ENCODE assay signal across 9 cellular contexts in the genomic region with DNA sequence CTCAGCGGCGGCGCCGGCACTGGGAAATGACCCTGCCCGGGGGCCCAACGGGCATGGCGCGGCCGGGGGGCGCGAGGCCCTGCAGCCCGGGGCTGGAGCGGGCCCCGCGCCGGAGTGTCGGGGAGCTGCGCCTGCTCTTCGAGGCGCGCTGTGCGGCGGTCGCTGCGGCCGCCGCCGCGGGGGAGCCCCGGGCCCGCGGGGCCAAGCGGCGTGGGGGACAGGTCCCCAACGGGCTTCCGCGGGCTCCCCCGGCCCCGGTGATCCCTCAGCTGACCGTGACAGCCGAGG. TPM values are rescaled to one million over a fixed set of nuclear protein-coding genes. Genes with fewer than 3 reads are reported as not detected.
DNase-seq lines count a peak whose midpoint lies in the region; ATAC-seq and TF ChIP-seq lines count a peak whose summit lies in the region.
"Had no signal": no experiment of that assay in that cellular context is flagged by ENCODE, and none has a peak within 500 bp of the region (broad histone marks: within the 10 kb centered on the region; RNA-seq: fewer than 3 reads in every experiment).

No MANE protein-coding gene starts in this region.

- TF ChIP-seq EP300 in ovary (IDR thresholded peaks at IDR 0.05), result no peak

- ATAC-seq in HG03175 (IDR thresholded peaks at IDR 0.05; ENCODE audit: unreplicated experiment) (peak; percentile 16), GM18505 (IDR thresholded peaks at IDR 0.05; ENCODE audit: unreplicated experiment) (no peak)

- H3K9me3 ChIP-seq in colonic mucosa (no peaks in the 10 kb centered on the region), ovary (no peaks in the 10 kb centered on the region)

- H3K4me1 ChIP-seq in colonic mucosa (peaks cover 5% of the 10 kb centered on the region), ovary (ENCODE audit: insufficient read depth) (peaks cover 11% of the 10 kb centered on the region)

- intact Hi-C loops in colonic mucosa (cut with DNase I) (no loop called here), ovary (cut with DNase I) (no loop called here)

- peak overlapping the region; percentile 60 for H3K4me3 ChIP-seq in GM12865 (ENCODE audit: low read depth, low read length)
- H3K4me3 ChIP-seq in colonic mucosa, result peak overlapping the region; percentile 64
- peak overlapping the region; percentile 51 for H3K4me3 ChIP-seq in ovary

- H3K27ac ChIP-seq in colonic mucosa (peak overlapping the region; percentile 68), ovary (no peak overlapping the region)

- WGBS in ovary, 3 donors, result 0 to 1% (median 1%) methylated on average over 21 to 41 of the region's 41 CpGs

- H3K27me3 ChIP-seq in colonic mucosa, result peaks cover 8% of the 10 kb centered on the region
- H3K27me3 ChIP-seq in ovary, result no peaks in the 10 kb centered on the region

- H3K36me3 ChIP-seq in colonic mucosa (no peaks in the 10 kb centered on the region), ovary (no peaks in the 10 kb centered on the region)

- TF ChIP-seq CTCF in GM12865 (IDR thresholded peaks at IDR 0.05; ENCODE audit: insufficient read depth, low read depth, low read length, missing control alignments), result no peak
- no peak for TF ChIP-seq CTCF in colonic mucosa (IDR thresholded peaks at IDR 0.05)
- TF ChIP-seq CTCF in ovary (IDR thresholded peaks at IDR 0.05), result no peak

- DNase-seq in GM12865 (ENCODE audit: low read depth) (no peak), colonic mucosa (no peak), ovary (no peak), NCI-H1417 treated with DMSO at 0.1 percent for 48 hours (lab: John Stamatoyannopoulos, UW) (no peak), NCI-H748 (lab: John Stamatoyannopoulos, UW; ENCODE audit: unreplicated experiment) (no peak), NCI-H187 (lab: John Stamatoyannopoulos, UW) (no peak)

- TF ChIP-seq POLR2A in ovary (IDR thresholded peaks at IDR 0.05) (no peak), GM18505 (IDR thresholded peaks at IDR 0.05; ENCODE audit: borderline replicate concordance, extremely low read depth, insufficient read depth, insufficient read length) (no peak)

- peak overlapping the region; percentile 78 to 82 for H3K9ac ChIP-seq in colonic mucosa (ENCODE audit: low read depth in 2 of 2, low read length in 2 of 2)

RNA-seq across cellular contexts. Expression of gene ITPKA, which starts 0.2 kb away (rescaled TPM):
- total RNA-seq in colonic mucosa, result 10 to 100 TPM; 36.1 to 43.5 TPM
- under 1 TPM; 0.11 to 0.82 (median 0.51) TPM for total RNA-seq in ovary
- polyA plus RNA-seq in ovary, result under 1 TPM; 0.15 to 0.33 TPM

RNA-seq across cellular contexts. Expression of gene LTK, which starts 19.8 kb away (rescaled TPM):
- total RNA-seq in colonic mucosa, result 1 to 10 TPM; 6.9 to 8.2 TPM
- under 1 TPM in 4 of 7 donors, not detected in 3; 0.17 to 0.46 (median 0.30) TPM for total RNA-seq in ovary
- under 1 TPM in 1 of 2 donors, not detected in 1; 0.23 TPM for polyA plus RNA-seq in ovary
- total RNA-seq: lung microvascular endothelial cell had no signal

RNA-seq across cellular contexts. Expression of gene RPAP1, which starts 50.2 kb away (rescaled TPM):
- 10 to 100 TPM; 21.7 to 53.8 TPM for total RNA-seq in colonic mucosa
- total RNA-seq in ovary, result 10 to 100 TPM; 19.1 to 33.2 (median 22.5) TPM
- 10 to 100 TPM in 1 of 2 donors, 1 to 10 TPM in 1; 8.6 to 12.0 TPM for polyA plus RNA-seq in ovary

Comparison
In these comparisons a context has a peak if more than half of its experiments do, and no peak if none do; other contexts are left out.
1. RNA of gene ITPKA, which starts 0.2 kb away (total RNA-seq): 36.1 to 43.5 TPM in colonic mucosa; 0.11 to 0.82 TPM in ovary; every median in the first group is over 10 times any median in the second.
2. RNA of gene LTK, which starts 19.8 kb away (total RNA-seq): 6.9 to 8.2 TPM in colonic mucosa; 0.17 to 0.46 TPM in ovary; every median in the first group is over 4 times any median in the second.
3. Peak in every context shown above with its lines, with median percentiles within 50 percentile points of each other: H3K4me3 ChIP-seq.